Comparison of ENCODE assay signal across 8 cellular contexts in the genomic region with DNA sequence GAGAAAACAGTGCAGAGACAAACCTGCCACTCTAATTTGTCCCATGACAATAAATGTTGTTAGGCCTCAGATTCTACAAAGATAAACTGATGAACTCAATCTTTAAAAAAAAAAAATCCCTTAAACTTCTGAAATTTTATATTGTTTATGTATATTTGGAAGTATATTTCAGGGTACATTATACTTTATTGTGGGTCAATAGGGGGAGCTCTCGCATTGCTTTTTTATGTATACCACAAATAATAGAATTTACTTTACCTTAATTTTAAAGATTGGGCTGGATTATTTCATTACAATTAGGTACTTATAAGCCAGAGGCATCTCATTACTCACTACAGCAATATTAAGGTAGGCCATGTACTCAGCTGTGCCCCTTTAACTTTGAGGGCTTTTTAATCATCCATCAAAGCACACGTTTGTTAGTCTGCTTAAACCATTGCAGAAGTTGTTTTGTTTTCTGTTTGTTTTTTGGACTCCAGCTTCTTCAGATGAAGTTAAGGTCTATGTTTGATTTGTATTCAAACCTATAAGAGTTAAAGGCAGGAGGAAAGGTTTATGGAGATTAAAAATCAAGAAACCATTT.
A peak's percentile ranks its signal among the peaks of the same experiment; 100 is the strongest.
DNase-seq lines count a peak whose midpoint lies in the region; ATAC-seq and TF ChIP-seq lines count a peak whose summit lies in the region.

No MANE protein-coding gene starts in this region.

- H3K4me1 ChIP-seq in MM.1S (ENCODE audit: low read length): no peaks in the 10 kb centered on the region

- no peaks in the 10 kb centered on the region for H3K36me3 Mint-ChIP-seq in nephron progenitor cell (ENCODE audit: low read depth)

- no peak overlapping the region for H3K27ac Mint-ChIP-seq in nephron progenitor cell

- H3K4me3 ChIP-seq in MM.1S (ENCODE audit: low read length) (no peak overlapping the region), cardiac fibroblast (replicated peaks in 1 of 2; ENCODE audit: low read depth in 2 of 2, low read length in 2 of 2) (no peak overlapping the region)

- H3K9me2 ChIP-seq in MM.1S (replicated peaks; ENCODE audit: insufficient read depth, low read length): no peaks in the 10 kb centered on the region

- H2AFZ ChIP-seq in MM.1S (ENCODE audit: low read length): no peak overlapping the region

- no peak overlapping the region for H3K4me2 ChIP-seq in MM.1S (ENCODE audit: low read depth, low read length)

- ATAC-seq in GM18520 (IDR thresholded peaks at IDR 0.05; ENCODE audit: unreplicated experiment): no peak

- no peaks in the 10 kb centered on the region for H3F3A ChIP-seq in MM.1S (ENCODE audit: insufficient read depth, low read length)

- H3K4me1 Mint-ChIP-seq in nephron progenitor cell: peaks cover 39% of the 10 kb centered on the region

- H3K4me3 Mint-ChIP-seq in nephron progenitor cell: no peak overlapping the region

- no peaks in the 10 kb centered on the region for H4K20me1 ChIP-seq in MM.1S (ENCODE audit: insufficient read depth, low read length)

- H3K9me3 Mint-ChIP-seq in nephron progenitor cell: no peaks in the 10 kb centered on the region

- no peaks in the 10 kb centered on the region for H3K79me2 ChIP-seq in MM.1S (ENCODE audit: low read length)

- peak; percentile 26 for DNase-seq in EH (ENCODE audit: low read depth)
- peak; percentile 27 for DNase-seq in MM.1S
- DNase-seq in cardiac fibroblast (ENCODE audit: low read depth in 2 of 2): peak; percentile 60 to 62
- no peak for DNase-seq in nephron progenitor cell
- DNase-seq in NCI-H2227 treated with DMSO at 0.1 percent for 48 hours (lab: John Stamatoyannopoulos, UW): no peak
- DNase-seq in GF-D8 (lab: John Stamatoyannopoulos, UW): no peak
- no peak for DNase-seq in iPS-NIHi7 (ENCODE audit: extremely low spot score)

- no peaks in the 10 kb centered on the region for H3K27me3 Mint-ChIP-seq in nephron progenitor cell (ENCODE audit: low read depth, poor library complexity)

- no peaks in the 10 kb centered on the region for H3K9me3 ChIP-seq in MM.1S (replicated peaks; ENCODE audit: insufficient read depth, low read length)

- no peak overlapping the region for H3K9ac ChIP-seq in MM.1S (ENCODE audit: low read length)

- H3K36me3 ChIP-seq in MM.1S (replicated peaks; ENCODE audit: insufficient read depth, low read length): no peaks in the 10 kb centered on the region

- H3K27ac ChIP-seq in MM.1S (ENCODE audit: low read length): no peak overlapping the region

- peak; percentile 57 for TF ChIP-seq CTCF in MM.1S (IDR thresholded peaks at IDR 0.05; ENCODE audit: low read length)
- peak; percentile 46 for TF ChIP-seq CTCF in cardiac fibroblast (IDR thresholded peaks at IDR 0.05; ENCODE audit: low read depth, low read length)
- TF ChIP-seq CTCF in nephron progenitor cell (IDR thresholded peaks at IDR 0.05): peak; percentile 62

- no peaks in the 10 kb centered on the region for H3K27me3 ChIP-seq in MM.1S (replicated peaks; ENCODE audit: insufficient read depth, low read length)

Comparison
In these comparisons a context has a peak if more than half of its experiments do, and no peak if none do; other contexts are left out.
1. DNase-seq: peak in EH (single experiment), MM.1S (single experiment) and cardiac fibroblast (2 of 2); none in nephron progenitor cell (single experiment), NCI-H2227 treated with DMSO at 0.1 percent for 48 hours (single experiment), GF-D8 (single experiment) and iPS-NIHi7 (single experiment).
2. Peak in every context shown above with its lines, with median percentiles within 50 percentile points of each other: CTCF ChIP-seq.